Comparison of ENCODE assay signal across 14 cellular contexts in the genomic region with DNA sequence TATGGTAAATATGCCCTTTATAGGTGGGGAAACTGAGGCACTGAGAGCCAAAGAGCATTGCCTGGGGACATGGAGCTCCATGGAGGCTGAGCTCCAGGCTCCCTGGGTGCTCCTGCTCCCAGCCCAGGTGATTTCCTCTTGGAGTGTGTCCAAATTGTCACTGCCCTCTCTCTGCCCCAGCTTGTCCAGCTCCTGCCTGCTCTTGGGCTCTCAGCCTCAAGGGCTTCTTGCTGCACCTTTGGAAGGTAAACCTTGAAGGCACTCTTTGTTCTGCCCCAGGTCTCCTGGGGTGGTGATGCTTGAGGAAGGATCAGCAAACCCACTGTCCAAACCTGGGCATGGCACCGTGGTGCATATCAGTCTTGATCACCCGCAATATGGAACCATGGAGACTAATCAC.
"Had no signal": no experiment of that assay in that cellular context is flagged by ENCODE, and none has a peak within 500 bp of the region (broad histone marks: within the 10 kb centered on the region; RNA-seq: fewer than 3 reads in every experiment).

No MANE protein-coding gene starts in this region.

- ATAC-seq: activated CD4-positive, alpha-beta T cell treated with anti-CD3 and anti-CD28 coated beads for 36 hours; activated CD8-positive, alpha-beta T cell treated with anti-CD3 and anti-CD28 coated beads for 36 hours; gastroesophageal sphincter; stimulated activated naive B cell treated with anti-CD40 and anti-IgM and Interleukin-4, amounts not matched to agents 10 μg/mL and 1 μg/mL and 100 μg/mL, for 72 hours had no signal

- H3K4me3 ChIP-seq: cardiac muscle cell, gastroesophageal sphincter, sigmoid colon, tibial nerve had no signal

- H3K36me3 ChIP-seq: cardiac muscle cell, gastroesophageal sphincter, sigmoid colon, tibial nerve had no signal

- H3K4me1 ChIP-seq: sigmoid colon had no signal

- H3K27me3 ChIP-seq: cardiac muscle cell, gastroesophageal sphincter, sigmoid colon, tibial nerve had no signal

- H3K9me3 ChIP-seq: gastroesophageal sphincter, sigmoid colon, tibial nerve had no signal

- DNase-seq: activated CD4-positive, alpha-beta T cell treated with anti-CD3 and anti-CD28 coated beads for 36 hours; activated CD8-positive, alpha-beta memory T cell treated with anti-CD3 and anti-CD28 coated beads, Interleukin-2, amount 50 U/mL, for 4 hours; activated CD8-positive, alpha-beta T cell treated with anti-CD3 and anti-CD28 coated beads for 36 hours; activated naive CD8-positive, alpha-beta T cell treated with anti-CD3 and anti-CD28 coated beads, Interleukin-2, amount 10 ng/mL, durations not matched to agents 7 days and 5 days; anterior cingulate cortex; kidney; sigmoid colon; stimulated activated CD4-positive, alpha-beta T cell treated with anti-CD3 and anti-CD28 coated beads, Interleukin-2, amount 100 ng/mL, for 24 hours; stimulated activated naive B cell treated with anti-CD40 and anti-IgM and Interleukin-4, amounts not matched to agents 10 μg/mL and 1 μg/mL and 100 μg/mL, for 72 hours; T1000 had no signal

- H3K27ac ChIP-seq: cardiac muscle cell, gastroesophageal sphincter, sigmoid colon, tibial nerve, VCaP had no signal
